Comparison of ENCODE assay signal across 1 cellular context in the genomic region with DNA sequence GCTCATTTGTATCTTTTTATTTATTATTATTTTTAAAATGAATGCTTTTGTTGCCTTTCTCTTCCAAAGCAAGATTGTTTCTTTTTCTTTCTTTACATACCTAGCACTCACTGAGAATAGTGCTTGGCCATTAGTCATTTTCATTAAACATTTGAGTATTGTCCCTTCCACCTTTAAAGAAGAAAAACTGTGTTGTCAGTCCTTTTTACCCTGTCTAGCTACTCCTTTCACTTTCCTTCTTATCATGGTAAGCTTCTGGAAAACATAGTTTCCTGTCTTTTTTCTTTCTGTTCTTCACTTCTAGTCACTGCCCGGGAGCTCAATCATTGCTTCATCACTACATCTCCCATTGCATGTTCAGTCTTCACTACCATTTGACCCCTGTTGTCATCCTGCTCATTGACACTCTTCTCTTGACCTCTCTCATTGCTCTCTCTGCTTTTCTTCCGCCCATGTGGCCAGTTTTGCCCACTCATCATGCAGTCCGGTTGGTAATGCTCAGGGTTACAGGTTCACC.
TF ChIP-seq lines count a peak whose summit lies in the region.

No MANE protein-coding gene starts in this region.

TF ChIP-seq in GM12878, 131 proteins besides CTCF, POLR2A, EP300 and RAD21:
- TF ChIP-seq MXI1 (IDR thresholded peaks at IDR 0.05; ENCODE audit: low read depth, low read length), result no peak
- no peak for TF ChIP-seq BACH1 (IDR thresholded peaks at IDR 0.05; ENCODE audit: borderline replicate concordance)
- TF ChIP-seq, protein P1, sequence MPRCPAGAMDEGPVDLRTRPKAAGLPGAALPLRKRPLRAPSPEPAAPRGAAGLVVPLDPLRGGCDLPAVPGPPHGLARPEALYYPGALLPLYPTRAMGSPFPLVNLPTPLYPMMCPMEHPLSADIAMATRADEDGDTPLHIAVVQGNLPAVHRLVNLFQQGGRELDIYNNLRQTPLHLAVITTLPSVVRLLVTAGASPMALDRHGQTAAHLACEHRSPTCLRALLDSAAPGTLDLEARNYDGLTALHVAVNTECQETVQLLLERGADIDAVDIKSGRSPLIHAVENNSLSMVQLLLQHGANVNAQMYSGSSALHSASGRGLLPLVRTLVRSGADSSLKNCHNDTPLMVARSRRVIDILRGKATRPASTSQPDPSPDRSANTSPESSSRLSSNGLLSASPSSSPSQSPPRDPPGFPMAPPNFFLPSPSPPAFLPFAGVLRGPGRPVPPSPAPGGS (IDR thresholded peaks at IDR 0.05; ENCODE audit: borderline replicate concordance, insufficient read depth, low read depth, low read length, poor library complexity, severe bottlenecking), result no peak
- TF ChIP-seq WRNIP1 (IDR thresholded peaks at IDR 0.05; ENCODE audit: borderline replicate concordance, low read depth, low read length), result no peak
